In genomic region chr5:159456722-159457462, GRCh38 we compare ENCODE assay signal across 1 cellular context.
TF ChIP-seq lines count a peak whose summit lies in the region.

No MANE protein-coding gene starts in this region.

TF ChIP-seq in HEK293, 187 proteins besides CTCF, POLR2A, EP300 and RAD21:
- 0 out of 2 replicates have a peak, but pooled peaks have one; percentile 15 for TF ChIP-seq ZNF184 (tag by site-specific recombination; IDR thresholded peaks at IDR 0.05)
- TF ChIP-seq ZNF449 (tag by site-specific recombination; IDR thresholded peaks at IDR 0.05) = peak; percentile 39; the same call in 1 of the 2 replicates
- TF ChIP-seq SP7 (tag by site-specific recombination; IDR thresholded peaks at IDR 0.05) = 0 out of 2 replicates have a peak, but pooled peaks have one; percentile 14
- TF ChIP-seq HOXC10 (CRISPR knock-in tag; IDR thresholded peaks at IDR 0.05) = no peak
- TF ChIP-seq KLF7 (tag by site-specific recombination; IDR thresholded peaks at IDR 0.05; ENCODE audit: borderline replicate concordance) = no peak
- peak; percentile 43; the same call in 1 of the 2 replicates for TF ChIP-seq SCRT2 (tag by site-specific recombination; IDR thresholded peaks at IDR 0.05)
- TF ChIP-seq ZNF398 (tag by site-specific recombination; IDR thresholded peaks at IDR 0.05) = peak; percentile 78
